ENCODE assay signal across 15 cellular contexts in genomic region chr1:54461731-54462596, GRCh38. TPM values are rescaled to one million over a fixed set of nuclear protein-coding genes. Genes with fewer than 3 reads are reported as not detected.
DNase-seq lines count a peak whose midpoint lies in the region; ATAC-seq and TF ChIP-seq lines count a peak whose summit lies in the region.
"Had no signal": no experiment of that assay in that cellular context is flagged by ENCODE, and none has a peak within 500 bp of the region (broad histone marks: within the 10 kb centered on the region; RNA-seq: fewer than 3 reads in every experiment).

No MANE protein-coding gene starts in this region.

- H3K27me3 Mint-ChIP-seq in activated naive CD8-positive, alpha-beta T cell treated with anti-CD3 and anti-CD28 coated beads, Interleukin-2, amount 10 ng/mL, durations not matched to agents 7 days and 5 days, result no peaks in the 10 kb centered on the region
- no peaks in the 10 kb centered on the region for H3K27me3 Mint-ChIP-seq in activated naive CD8-positive, alpha-beta T cell treated with anti-CD3 and anti-CD28 coated beads for 36 hours
- H3K27me3 Mint-ChIP-seq in activated T-helper 17 cell treated with anti-CD3 and anti-CD28 coated beads, Interleukin-2, amount 50 U/mL, for 72 hours, result no peaks in the 10 kb centered on the region
- no peaks in the 10 kb centered on the region for H3K27me3 Mint-ChIP-seq in type B pancreatic cell

- no peak overlapping the region for H3K4me3 ChIP-seq in mesodermal cell (ENCODE audit: extremely low read depth, insufficient read depth, low read length, poor library complexity, severe bottlenecking)
- no peak overlapping the region for H3K4me3 ChIP-seq in foreskin fibroblast (ENCODE audit: low read depth in 1 of 2, low read length in 2 of 2)
- H3K4me3 ChIP-seq: HAP-1, heart left ventricle, SJSA1 had no signal

- H3K4me1 ChIP-seq in mesodermal cell (ENCODE audit: control insufficient read depth, insufficient read depth, low read length, poor library complexity, severe bottlenecking), result peaks cover 54% of the 10 kb centered on the region

- H3K36me3 ChIP-seq in mesodermal cell (ENCODE audit: control insufficient read depth, insufficient read depth, low read length), result no peaks in the 10 kb centered on the region
- H3K36me3 ChIP-seq: HAP-1, heart left ventricle, SJSA1 had no signal

- 63 to 66% methylated on average over 7 to 14 of the region's 16 CpGs for WGBS in mesodermal cell (ENCODE audit: insufficient coverage in 2 of 2), 2 experiments

- H3K4me1 Mint-ChIP-seq in activated naive CD8-positive, alpha-beta T cell treated with anti-CD3 and anti-CD28 coated beads, Interleukin-2, amount 10 ng/mL, durations not matched to agents 7 days and 5 days, result peaks cover 45% of the 10 kb centered on the region
- H3K4me1 Mint-ChIP-seq in activated naive CD8-positive, alpha-beta T cell treated with anti-CD3 and anti-CD28 coated beads for 36 hours, result peaks cover 39% of the 10 kb centered on the region
- H3K4me1 Mint-ChIP-seq in activated T-helper 17 cell treated with anti-CD3 and anti-CD28 coated beads, Interleukin-2, amount 50 U/mL, for 72 hours, result peaks cover 23% of the 10 kb centered on the region
- peaks cover 53% of the 10 kb centered on the region for H3K4me1 Mint-ChIP-seq in type B pancreatic cell (ENCODE audit: unreplicated experiment)

- H3K4me3 Mint-ChIP-seq in activated naive CD8-positive, alpha-beta T cell treated with anti-CD3 and anti-CD28 coated beads, Interleukin-2, amount 10 ng/mL, durations not matched to agents 7 days and 5 days, result no peak overlapping the region
- no peak overlapping the region for H3K4me3 Mint-ChIP-seq in activated naive CD8-positive, alpha-beta T cell treated with anti-CD3 and anti-CD28 coated beads for 36 hours
- no peak overlapping the region for H3K4me3 Mint-ChIP-seq in activated T-helper 17 cell treated with anti-CD3 and anti-CD28 coated beads, Interleukin-2, amount 50 U/mL, for 72 hours
- peak overlapping the region; percentile 51 for H3K4me3 Mint-ChIP-seq in type B pancreatic cell

- DNase-seq in activated naive CD8-positive, alpha-beta T cell treated with anti-CD3 and anti-CD28 coated beads, Interleukin-2, amount 10 ng/mL, durations not matched to agents 7 days and 5 days, result no peak
- DNase-seq in activated naive CD8-positive, alpha-beta T cell treated with anti-CD3 and anti-CD28 coated beads for 36 hours, result no peak
- DNase-seq in type B pancreatic cell (ENCODE audit: extremely low spot score, unreplicated experiment), result no peak
- DNase-seq in foreskin fibroblast, result no peak
- no peak for DNase-seq in stimulated activated CD4-positive, alpha-beta T cell treated with anti-CD3 and anti-CD28 coated beads, Interleukin-2, amount 100 ng/mL, for 24 hours
- DNase-seq: activated CD4-positive, alpha-beta T cell treated with anti-CD3 and anti-CD28 coated beads for 48 hours; heart left ventricle; NCI-H1417 treated with DMSO at 0.1 percent for 48 hours; NCI-H226; right cardiac atrium had no signal

- POLR2A ChIA-PET in activated naive CD8-positive, alpha-beta T cell treated with anti-CD3 and anti-CD28 coated beads, Interleukin-2, amount 10 ng/mL, durations not matched to agents 7 days and 5 days (lab: Charles Lee), result interaction anchor here (0.6 to 1.6 kb wide), 3 partner anchors 15 to 24 kb away, joined by 3 to 4 read pairs (median 3); no protein-coding TSS in a partner anchor

- H3K36me3 Mint-ChIP-seq in activated naive CD8-positive, alpha-beta T cell treated with anti-CD3 and anti-CD28 coated beads, Interleukin-2, amount 10 ng/mL, durations not matched to agents 7 days and 5 days, result no peaks in the 10 kb centered on the region
- no peaks in the 10 kb centered on the region for H3K36me3 Mint-ChIP-seq in activated naive CD8-positive, alpha-beta T cell treated with anti-CD3 and anti-CD28 coated beads for 36 hours
- H3K36me3 Mint-ChIP-seq in activated T-helper 17 cell treated with anti-CD3 and anti-CD28 coated beads, Interleukin-2, amount 50 U/mL, for 72 hours (ENCODE audit: low read depth), result no peaks in the 10 kb centered on the region
- H3K36me3 Mint-ChIP-seq in type B pancreatic cell, result no peaks in the 10 kb centered on the region

- H3K27ac Mint-ChIP-seq in activated naive CD8-positive, alpha-beta T cell treated with anti-CD3 and anti-CD28 coated beads, Interleukin-2, amount 10 ng/mL, durations not matched to agents 7 days and 5 days, result peak overlapping the region; percentile 70
- no peak overlapping the region for H3K27ac Mint-ChIP-seq in activated naive CD8-positive, alpha-beta T cell treated with anti-CD3 and anti-CD28 coated beads for 36 hours
- peak overlapping the region; percentile 46 for H3K27ac Mint-ChIP-seq in activated T-helper 17 cell treated with anti-CD3 and anti-CD28 coated beads, Interleukin-2, amount 50 U/mL, for 72 hours
- H3K27ac Mint-ChIP-seq in type B pancreatic cell, result peak overlapping the region; percentile 56

- H3K27ac ChIP-seq in mesodermal cell (ENCODE audit: low read depth, low read length, severe bottlenecking), result peak overlapping the region; percentile 57
- H3K27ac ChIP-seq: heart left ventricle, SJSA1 had no signal

- no peaks in the 10 kb centered on the region for H3K9me3 ChIP-seq in mesodermal cell (ENCODE audit: control insufficient read depth, low read length)
- H3K9me3 ChIP-seq: HAP-1, heart left ventricle, SJSA1 had no signal

- no peaks in the 10 kb centered on the region for H3K9me3 Mint-ChIP-seq in activated naive CD8-positive, alpha-beta T cell treated with anti-CD3 and anti-CD28 coated beads, Interleukin-2, amount 10 ng/mL, durations not matched to agents 7 days and 5 days
- no peaks in the 10 kb centered on the region for H3K9me3 Mint-ChIP-seq in activated naive CD8-positive, alpha-beta T cell treated with anti-CD3 and anti-CD28 coated beads for 36 hours
- no peaks in the 10 kb centered on the region for H3K9me3 Mint-ChIP-seq in activated T-helper 17 cell treated with anti-CD3 and anti-CD28 coated beads, Interleukin-2, amount 50 U/mL, for 72 hours
- H3K9me3 Mint-ChIP-seq in type B pancreatic cell, result no peaks in the 10 kb centered on the region

- TF ChIP-seq CTCF in type B pancreatic cell (conservative IDR thresholded peaks at IDR 0.05), result no peak
- no peak for TF ChIP-seq CTCF in foreskin fibroblast (IDR thresholded peaks at IDR 0.05; ENCODE audit: low read depth, low read length)

- ATAC-seq in activated naive CD8-positive, alpha-beta T cell treated with anti-CD3 and anti-CD28 coated beads, Interleukin-2, amount 10 ng/mL, durations not matched to agents 7 days and 5 days (ENCODE audit: low read depth), result no peak
- no peak for ATAC-seq in activated T-helper 17 cell treated with anti-CD3 and anti-CD28 coated beads, Interleukin-2, amount 50 U/mL, for 72 hours (replicated peaks)
- no peak for ATAC-seq in GM18868 (IDR thresholded peaks at IDR 0.05; ENCODE audit: unreplicated experiment)
- ATAC-seq: heart left ventricle, right cardiac atrium had no signal

RNA-seq across cellular contexts. Expression of gene SSBP3, which starts 55.8 kb away (rescaled TPM):
- total RNA-seq in activated naive CD8-positive, alpha-beta T cell treated with anti-CD3 and anti-CD28 coated beads, Interleukin-2, amount 10 ng/mL, durations not matched to agents 7 days and 5 days, result 100 to 1,000 TPM; 109 to 126 TPM
- 10 to 100 TPM; 62.8 to 65.4 TPM for total RNA-seq in activated naive CD8-positive, alpha-beta T cell treated with anti-CD3 and anti-CD28 coated beads for 36 hours
- total RNA-seq in activated T-helper 17 cell treated with anti-CD3 and anti-CD28 coated beads, Interleukin-2, amount 50 U/mL, for 72 hours, result 10 to 100 TPM; 40.3 to 56.3 TPM
- polyA plus RNA-seq in mesodermal cell (2013, experiment 1 of 2), result 141 TPM
- polyA plus RNA-seq in mesodermal cell (2013, experiment 2 of 2), result 120 TPM
- total RNA-seq in type B pancreatic cell (ENCODE audit: low replicate concordance), result 69.5 and 129 TPM in 2 replicates
